Comparison of ENCODE assay signal across 14 cellular contexts in genomic region chr2:23662941-23663729, GRCh38.
DNase-seq lines count a peak whose midpoint lies in the region; ATAC-seq, FAIRE-seq and TF ChIP-seq lines count a peak whose summit lies in the region.
"Had no signal": no experiment of that assay in that cellular context is flagged by ENCODE, and none has a peak within 500 bp of the region (broad histone marks: within the 10 kb centered on the region; RNA-seq: fewer than 3 reads in every experiment).

No MANE protein-coding gene starts in this region.

- H3K9ac ChIP-seq in astrocyte (ENCODE audit: low read length): no peak overlapping the region

- peaks cover 4% of the 10 kb centered on the region for H3K4me1 Mint-ChIP-seq in astrocyte (ENCODE audit: low read depth, unreplicated experiment)
- H3K4me1 Mint-ChIP-seq in activated naive CD4-positive, alpha-beta T cell treated with anti-CD3 and anti-CD28 coated beads, Interleukin-2, amount 10 ng/mL, durations not matched to agents 7 days and 5 days: peaks cover 2% of the 10 kb centered on the region
- H3K4me1 Mint-ChIP-seq in activated CD4-positive, alpha-beta T cell treated with anti-CD3 and anti-CD28 coated beads, Interleukin-2, amount 10 ng/mL, durations not matched to agents 7 days and 5 days: peaks cover 6% of the 10 kb centered on the region
- H3K4me1 Mint-ChIP-seq: activated T-helper 17 cell treated with anti-CD3 and anti-CD28 coated beads, Interleukin-2, amount 50 U/mL, for 72 hours; endodermal cell had no signal

- H2AFZ ChIP-seq in astrocyte (ENCODE audit: low read depth, low read length): peak overlapping the region; percentile 32
- H2AFZ ChIP-seq: PC-9 had no signal

- H3K79me2 ChIP-seq in DOHH2 (ENCODE audit: control insufficient read depth, low read length) (no peaks in the 10 kb centered on the region), astrocyte (ENCODE audit: insufficient read depth, low read length) (no peaks in the 10 kb centered on the region)

- no peak for TF ChIP-seq POLR2A in gastrocnemius medialis (IDR thresholded peaks at IDR 0.05)

- CTCF ChIA-PET in activated naive CD4-positive, alpha-beta T cell treated with anti-CD3 and anti-CD28 coated beads, Interleukin-2, amount 10 ng/mL, durations not matched to agents 7 days and 5 days (lab: Charles Lee): no interaction called here
- CTCF ChIA-PET in activated CD4-positive, alpha-beta T cell treated with anti-CD3 and anti-CD28 coated beads, Interleukin-2, amount 10 ng/mL, durations not matched to agents 7 days and 5 days (lab: Charles Lee): interaction anchor here (1.4 kb wide), 1 partner anchor 17 kb away, joined by 3 read pairs; no protein-coding TSS in a partner anchor

- no peak overlapping the region for H3K4me3 ChIP-seq in DOHH2 (ENCODE audit: low read length)
- no peak overlapping the region for H3K4me3 ChIP-seq in astrocyte (ENCODE audit: insufficient read depth, low read depth, low read length)
- H3K4me3 ChIP-seq in right atrium auricular region: peak overlapping the region; percentile 18 to 28
- peak overlapping the region; percentile 3 to 39 (median 34) for H3K4me3 ChIP-seq in gastrocnemius medialis
- H3K4me3 ChIP-seq: PC-9 had no signal

- peaks cover 60% of the 10 kb centered on the region for H3K27me3 Mint-ChIP-seq in astrocyte (ENCODE audit: low read depth, unreplicated experiment)
- peaks cover 36% of the 10 kb centered on the region for H3K27me3 Mint-ChIP-seq in activated naive CD4-positive, alpha-beta T cell treated with anti-CD3 and anti-CD28 coated beads, Interleukin-2, amount 10 ng/mL, durations not matched to agents 7 days and 5 days
- peaks cover 14% of the 10 kb centered on the region for H3K27me3 Mint-ChIP-seq in activated CD4-positive, alpha-beta T cell treated with anti-CD3 and anti-CD28 coated beads, Interleukin-2, amount 10 ng/mL, durations not matched to agents 7 days and 5 days

- DNase-seq in astrocyte (ENCODE audit: low read depth) (no peak), right atrium auricular region (ENCODE audit: low spot score) (no peak), gastrocnemius medialis (no peak), GDM1 (lab: John Stamatoyannopoulos, UW) (no peak), C1 segment of cervical spinal cord (lab: John Stamatoyannopoulos, UW) (no peak)
- DNase-seq in activated naive CD4-positive, alpha-beta T cell treated with anti-CD3 and anti-CD28 coated beads, Interleukin-2, amount 10 ng/mL, durations not matched to agents 7 days and 5 days: no peak
- no peak for DNase-seq in activated CD4-positive, alpha-beta T cell treated with anti-CD3 and anti-CD28 coated beads, Interleukin-2, amount 10 ng/mL, durations not matched to agents 7 days and 5 days
- DNase-seq: COR-L47; endodermal cell; PC-9; stimulated activated CD4-positive, alpha-beta T cell treated with anti-CD3 and anti-CD28 coated beads, Interleukin-15, amount 100 ng/mL, for 24 hours had no signal

- H3K9me2 ChIP-seq in DOHH2 (replicated peaks; ENCODE audit: control insufficient read depth, low read length): no peaks in the 10 kb centered on the region

- H3K4me1 ChIP-seq in DOHH2 (ENCODE audit: control insufficient read depth, low read length): peaks cover 3% of the 10 kb centered on the region; the same call in 1 of the 2 replicates
- H3K4me1 ChIP-seq in astrocyte (ENCODE audit: insufficient read depth, low read length): no peaks in the 10 kb centered on the region
- peaks cover 0 to 11% of the 10 kb centered on the region in 2 donors for H3K4me1 ChIP-seq in right atrium auricular region
- H3K4me1 ChIP-seq in gastrocnemius medialis: peaks cover 9 to 17% of the 10 kb centered on the region in 2 donors

- H3K4me2 ChIP-seq in DOHH2 (ENCODE audit: low read length): peak overlapping the region; percentile 26; the same call in 1 of the 2 replicates
- peak overlapping the region; percentile 79 for H3K4me2 ChIP-seq in astrocyte (ENCODE audit: low read length)
- H3K4me2 ChIP-seq: PC-9 had no signal

- FAIRE-seq in astrocyte (lab: Jason Lieb, UNC): no peak

- TF ChIP-seq CTCF in DOHH2 (IDR thresholded peaks at IDR 0.05; ENCODE audit: low read depth, low read length, poor library complexity, severe bottlenecking): no peak
- TF ChIP-seq CTCF in astrocyte (IDR thresholded peaks at IDR 0.05; ENCODE audit: insufficient read depth, low read depth, low read length): no peak
- TF ChIP-seq CTCF in right atrium auricular region (IDR thresholded peaks at IDR 0.05): no peak
- TF ChIP-seq CTCF in gastrocnemius medialis (IDR thresholded peaks at IDR 0.05 in 4 of 5, conservative IDR thresholded peaks at IDR 0.05 in 1 of 5): no peak

- no peak overlapping the region for H3K27ac Mint-ChIP-seq in astrocyte (ENCODE audit: unreplicated experiment)
- H3K27ac Mint-ChIP-seq in activated naive CD4-positive, alpha-beta T cell treated with anti-CD3 and anti-CD28 coated beads, Interleukin-2, amount 10 ng/mL, durations not matched to agents 7 days and 5 days: no peak overlapping the region
- no peak overlapping the region for H3K27ac Mint-ChIP-seq in activated CD4-positive, alpha-beta T cell treated with anti-CD3 and anti-CD28 coated beads, Interleukin-2, amount 10 ng/mL, durations not matched to agents 7 days and 5 days
- H3K27ac Mint-ChIP-seq: activated T-helper 17 cell treated with anti-CD3 and anti-CD28 coated beads, Interleukin-2, amount 50 U/mL, for 72 hours; endodermal cell; mesothelial cell of epicardium had no signal

- H3K27me3 ChIP-seq in DOHH2 (ENCODE audit: control insufficient read depth, low read length): no peaks in the 10 kb centered on the region
- H3K27me3 ChIP-seq in astrocyte (ENCODE audit: insufficient read depth, low read length): peaks cover 14% of the 10 kb centered on the region
- H3K27me3 ChIP-seq in right atrium auricular region: no peaks in the 10 kb centered on the region
- no peaks in the 10 kb centered on the region for H3K27me3 ChIP-seq in gastrocnemius medialis

- H3F3A ChIP-seq in DOHH2 (ENCODE audit: control insufficient read depth, insufficient read depth): no peaks in the 10 kb centered on the region

- in situ Hi-C loops in gastrocnemius medialis (cut with MboI; ENCODE audit: low sequenced_read_pairs in 4 of 4): no loop called here

- POLR2A ChIA-PET in activated CD4-positive, alpha-beta T cell treated with anti-CD3 and anti-CD28 coated beads, Interleukin-2, amount 10 ng/mL, durations not matched to agents 7 days and 5 days (lab: Charles Lee): no interaction called here

- H4K20me1 ChIP-seq in DOHH2 (ENCODE audit: control insufficient read depth, insufficient read depth, low read depth, low read length) (no peaks in the 10 kb centered on the region), astrocyte (ENCODE audit: insufficient read depth, low read length) (no peaks in the 10 kb centered on the region)

- ATAC-seq in gastrocnemius medialis: peak; percentile 14 to 16
- ATAC-seq: activated T-helper 17 cell treated with anti-CD3 and anti-CD28 coated beads, Interleukin-2, amount 50 U/mL, for 72 hours had no signal

- H3K36me3 ChIP-seq in DOHH2 (ENCODE audit: control insufficient read depth, low read length): no peaks in the 10 kb centered on the region
- no peaks in the 10 kb centered on the region for H3K36me3 ChIP-seq in astrocyte (ENCODE audit: insufficient read depth, low read length)
- no peaks in the 10 kb centered on the region for H3K36me3 ChIP-seq in right atrium auricular region
- no peaks in the 10 kb centered on the region for H3K36me3 ChIP-seq in gastrocnemius medialis

- intact Hi-C loops in gastrocnemius medialis (cut with DNase I; ENCODE audit: low total_unique reads): no loop called here

- H3K9me3 ChIP-seq in DOHH2 (ENCODE audit: control insufficient read depth, insufficient read depth, low read length): no peaks in the 10 kb centered on the region
- no peaks in the 10 kb centered on the region for H3K9me3 ChIP-seq in astrocyte (ENCODE audit: insufficient read depth, low read depth, low read length)
- no peaks in the 10 kb centered on the region for H3K9me3 ChIP-seq in right atrium auricular region
- H3K9me3 ChIP-seq in gastrocnemius medialis: no peaks in the 10 kb centered on the region

- no peak overlapping the region for H3K4me3 Mint-ChIP-seq in astrocyte (ENCODE audit: unreplicated experiment)
- H3K4me3 Mint-ChIP-seq in activated naive CD4-positive, alpha-beta T cell treated with anti-CD3 and anti-CD28 coated beads, Interleukin-2, amount 10 ng/mL, durations not matched to agents 7 days and 5 days: no peak overlapping the region
- no peak overlapping the region for H3K4me3 Mint-ChIP-seq in activated CD4-positive, alpha-beta T cell treated with anti-CD3 and anti-CD28 coated beads, Interleukin-2, amount 10 ng/mL, durations not matched to agents 7 days and 5 days
- H3K4me3 Mint-ChIP-seq: activated T-helper 17 cell treated with anti-CD3 and anti-CD28 coated beads, Interleukin-2, amount 50 U/mL, for 72 hours; endodermal cell; mesothelial cell of epicardium had no signal

- H3K36me3 Mint-ChIP-seq in astrocyte (ENCODE audit: low read depth, unreplicated experiment): peaks cover 6% of the 10 kb centered on the region
- no peaks in the 10 kb centered on the region for H3K36me3 Mint-ChIP-seq in activated naive CD4-positive, alpha-beta T cell treated with anti-CD3 and anti-CD28 coated beads, Interleukin-2, amount 10 ng/mL, durations not matched to agents 7 days and 5 days
- H3K36me3 Mint-ChIP-seq in activated CD4-positive, alpha-beta T cell treated with anti-CD3 and anti-CD28 coated beads, Interleukin-2, amount 10 ng/mL, durations not matched to agents 7 days and 5 days (ENCODE audit: low read depth): no peaks in the 10 kb centered on the region

- no peaks in the 10 kb centered on the region for H3K9me3 Mint-ChIP-seq in astrocyte (ENCODE audit: unreplicated experiment)
- no peaks in the 10 kb centered on the region for H3K9me3 Mint-ChIP-seq in activated naive CD4-positive, alpha-beta T cell treated with anti-CD3 and anti-CD28 coated beads, Interleukin-2, amount 10 ng/mL, durations not matched to agents 7 days and 5 days
- no peaks in the 10 kb centered on the region for H3K9me3 Mint-ChIP-seq in activated CD4-positive, alpha-beta T cell treated with anti-CD3 and anti-CD28 coated beads, Interleukin-2, amount 10 ng/mL, durations not matched to agents 7 days and 5 days
- H3K9me3 Mint-ChIP-seq: activated T-helper 17 cell treated with anti-CD3 and anti-CD28 coated beads, Interleukin-2, amount 50 U/mL, for 72 hours; endodermal cell; mesothelial cell of epicardium had no signal

- no peak overlapping the region for H3K27ac ChIP-seq in DOHH2 (ENCODE audit: low read depth, low read length)
- H3K27ac ChIP-seq in astrocyte (ENCODE audit: low read depth, low read length): no peak overlapping the region
- H3K27ac ChIP-seq in right atrium auricular region: no peak overlapping the region
- peak overlapping the region; percentile 20 to 37 (median 32) for H3K27ac ChIP-seq in gastrocnemius medialis
- H3K27ac ChIP-seq: PC-9 had no signal

Comparison
In these comparisons a context has a peak if more than half of its experiments do, and no peak if none do; other contexts are left out.
1. H3K27ac ChIP-seq: peak in gastrocnemius medialis (4 of 4); none in DOHH2 (single experiment), astrocyte (single experiment) and right atrium auricular region (0 of 2).
2. H3K4me3 ChIP-seq: peak in right atrium auricular region (2 of 2) and gastrocnemius medialis (4 of 4); none in DOHH2 (single experiment) and astrocyte (single experiment).